ENCODE assay signal across 1 cellular context in the genomic region with DNA sequence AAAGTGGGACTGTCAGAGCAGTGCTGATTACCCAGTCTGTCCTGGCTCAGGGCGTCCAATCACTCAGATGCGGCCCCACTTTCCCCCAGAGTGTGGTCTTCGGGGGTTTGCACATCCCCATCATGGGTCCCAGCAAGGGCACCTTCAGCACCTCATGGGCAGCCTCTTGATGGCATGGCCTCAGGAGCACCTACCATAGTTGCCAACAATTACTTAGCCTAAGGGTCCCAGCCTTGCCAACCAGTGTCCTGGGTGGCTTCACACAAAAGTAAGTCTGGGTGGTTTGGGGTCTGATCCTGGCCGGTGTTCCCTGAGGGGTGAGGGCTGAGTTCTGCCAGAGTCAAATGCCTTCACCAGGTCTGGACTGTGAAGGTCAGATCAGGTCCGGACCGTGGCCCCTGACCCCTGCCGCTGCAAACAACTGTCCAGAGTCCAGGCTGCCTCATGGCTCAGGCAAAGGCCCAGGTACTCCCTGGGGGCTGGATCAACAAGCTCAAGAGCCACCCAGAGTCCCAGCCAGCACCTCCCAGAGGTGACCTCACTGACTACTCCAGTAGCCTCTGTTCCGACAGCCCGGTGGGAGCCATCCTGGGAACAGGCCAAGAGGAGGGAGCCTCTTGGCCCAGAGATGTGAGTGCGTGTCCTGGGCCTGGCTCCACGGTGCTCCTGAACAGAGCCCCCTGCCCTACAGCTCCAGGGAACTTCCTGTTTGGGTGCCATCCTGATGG.
TF ChIP-seq lines count a peak whose summit lies in the region.

No MANE protein-coding gene starts in this region.

TF ChIP-seq in HepG2, 621 proteins besides CTCF, POLR2A, EP300 and RAD21 (continued from another document and continues in another):
- no peak for TF ChIP-seq NFYC (CRISPR knock-in tag; IDR thresholded peaks at IDR 0.05)
- no peak; the same call in 1 of the 2 replicates for TF ChIP-seq TP53 (CRISPR knock-in tag; conservative IDR thresholded peaks at IDR 0.05)
- TF ChIP-seq, protein P1, sequence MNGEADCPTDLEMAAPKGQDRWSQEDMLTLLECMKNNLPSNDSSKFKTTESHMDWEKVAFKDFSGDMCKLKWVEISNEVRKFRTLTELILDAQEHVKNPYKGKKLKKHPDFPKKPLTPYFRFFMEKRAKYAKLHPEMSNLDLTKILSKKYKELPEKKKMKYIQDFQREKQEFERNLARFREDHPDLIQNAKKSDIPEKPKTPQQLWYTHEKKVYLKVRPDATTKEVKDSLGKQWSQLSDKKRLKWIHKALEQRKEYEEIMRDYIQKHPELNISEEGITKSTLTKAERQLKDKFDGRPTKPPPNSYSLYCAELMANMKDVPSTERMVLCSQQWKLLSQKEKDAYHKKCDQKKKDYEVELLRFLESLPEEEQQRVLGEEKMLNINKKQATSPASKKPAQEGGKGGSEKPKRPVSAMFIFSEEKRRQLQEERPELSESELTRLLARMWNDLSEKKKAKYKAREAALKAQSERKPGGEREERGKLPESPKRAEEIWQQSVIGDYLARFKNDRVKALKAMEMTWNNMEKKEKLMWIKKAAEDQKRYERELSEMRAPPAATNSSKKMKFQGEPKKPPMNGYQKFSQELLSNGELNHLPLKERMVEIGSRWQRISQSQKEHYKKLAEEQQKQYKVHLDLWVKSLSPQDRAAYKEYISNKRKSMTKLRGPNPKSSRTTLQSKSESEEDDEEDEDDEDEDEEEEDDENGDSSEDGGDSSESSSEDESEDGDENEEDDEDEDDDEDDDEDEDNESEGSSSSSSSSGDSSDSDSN (CRISPR knock-in tag; IDR thresholded peaks at IDR 0.05): peak; percentile 69
- TF ChIP-seq ZNF333 (CRISPR knock-in tag; IDR thresholded peaks at IDR 0.05; ENCODE audit: borderline replicate concordance): no peak
- peak; percentile 93 for TF ChIP-seq HNF4G (IDR thresholded peaks at IDR 0.05; ENCODE audit: borderline replicate concordance, low read depth, low read length)
- peak; percentile 92 for TF ChIP-seq HNF4G (CRISPR knock-in tag; IDR thresholded peaks at IDR 0.05; ENCODE audit: borderline replicate concordance, low read depth)
- no peak for TF ChIP-seq PAWR (CRISPR knock-in tag; IDR thresholded peaks at IDR 0.05; ENCODE audit: borderline replicate concordance)
- 0 out of 2 replicates have a peak, but pooled peaks have one; percentile 52 for TF ChIP-seq ZNF747 (CRISPR knock-in tag; IDR thresholded peaks at IDR 0.05; ENCODE audit: borderline replicate concordance)
- TF ChIP-seq, protein P2, sequence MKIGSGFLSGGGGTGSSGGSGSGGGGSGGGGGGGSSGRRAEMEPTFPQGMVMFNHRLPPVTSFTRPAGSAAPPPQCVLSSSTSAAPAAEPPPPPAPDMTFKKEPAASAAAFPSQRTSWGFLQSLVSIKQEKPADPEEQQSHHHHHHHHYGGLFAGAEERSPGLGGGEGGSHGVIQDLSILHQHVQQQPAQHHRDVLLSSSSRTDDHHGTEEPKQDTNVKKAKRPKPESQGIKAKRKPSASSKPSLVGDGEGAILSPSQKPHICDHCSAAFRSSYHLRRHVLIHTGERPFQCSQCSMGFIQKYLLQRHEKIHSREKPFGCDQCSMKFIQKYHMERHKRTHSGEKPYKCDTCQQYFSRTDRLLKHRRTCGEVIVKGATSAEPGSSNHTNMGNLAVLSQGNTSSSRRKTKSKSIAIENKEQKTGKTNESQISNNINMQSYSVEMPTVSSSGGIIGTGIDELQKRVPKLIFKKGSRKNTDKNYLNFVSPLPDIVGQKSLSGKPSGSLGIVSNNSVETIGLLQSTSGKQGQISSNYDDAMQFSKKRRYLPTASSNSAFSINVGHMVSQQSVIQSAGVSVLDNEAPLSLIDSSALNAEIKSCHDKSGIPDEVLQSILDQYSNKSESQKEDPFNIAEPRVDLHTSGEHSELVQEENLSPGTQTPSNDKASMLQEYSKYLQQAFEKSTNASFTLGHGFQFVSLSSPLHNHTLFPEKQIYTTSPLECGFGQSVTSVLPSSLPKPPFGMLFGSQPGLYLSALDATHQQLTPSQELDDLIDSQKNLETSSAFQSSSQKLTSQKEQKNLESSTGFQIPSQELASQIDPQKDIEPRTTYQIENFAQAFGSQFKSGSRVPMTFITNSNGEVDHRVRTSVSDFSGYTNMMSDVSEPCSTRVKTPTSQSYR (CRISPR knock-in tag; IDR thresholded peaks at IDR 0.05; ENCODE audit: borderline replicate concordance): no peak; the same call in 1 of the 2 replicates
- TF ChIP-seq TBX2 (CRISPR knock-in tag; IDR thresholded peaks at IDR 0.05; ENCODE audit: borderline replicate concordance): peak; percentile 34; the same call in 1 of the 2 replicates
- no peak for TF ChIP-seq ZNF318 (CRISPR knock-in tag; IDR thresholded peaks at IDR 0.05)
- no peak for TF ChIP-seq ZSCAN5A (CRISPR knock-in tag; IDR thresholded peaks at IDR 0.05; ENCODE audit: borderline replicate concordance)
- TF ChIP-seq, protein P3, sequence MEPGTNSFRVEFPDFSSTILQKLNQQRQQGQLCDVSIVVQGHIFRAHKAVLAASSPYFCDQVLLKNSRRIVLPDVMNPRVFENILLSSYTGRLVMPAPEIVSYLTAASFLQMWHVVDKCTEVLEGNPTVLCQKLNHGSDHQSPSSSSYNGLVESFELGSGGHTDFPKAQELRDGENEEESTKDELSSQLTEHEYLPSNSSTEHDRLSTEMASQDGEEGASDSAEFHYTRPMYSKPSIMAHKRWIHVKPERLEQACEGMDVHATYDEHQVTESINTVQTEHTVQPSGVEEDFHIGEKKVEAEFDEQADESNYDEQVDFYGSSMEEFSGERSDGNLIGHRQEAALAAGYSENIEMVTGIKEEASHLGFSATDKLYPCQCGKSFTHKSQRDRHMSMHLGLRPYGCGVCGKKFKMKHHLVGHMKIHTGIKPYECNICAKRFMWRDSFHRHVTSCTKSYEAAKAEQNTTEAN (CRISPR knock-in tag; conservative IDR thresholded peaks at IDR 0.05): no peak
- TF ChIP-seq ZNF326 (CRISPR knock-in tag; IDR thresholded peaks at IDR 0.05; ENCODE audit: borderline replicate concordance): no peak
- no peak for TF ChIP-seq ZFP36 (IDR thresholded peaks at IDR 0.05; ENCODE audit: borderline replicate concordance, low read depth, low read length, partially characterized antibody)
- no peak for TF ChIP-seq HNF1A (IDR thresholded peaks at IDR 0.05; ENCODE audit: low read depth)
- TF ChIP-seq HNF1A (CRISPR knock-in tag; IDR thresholded peaks at IDR 0.05; ENCODE audit: borderline replicate concordance): no peak
- TF ChIP-seq SNAI1 (CRISPR knock-in tag; IDR thresholded peaks at IDR 0.05; ENCODE audit: borderline replicate concordance): no peak
- TF ChIP-seq WIZ (CRISPR knock-in tag; IDR thresholded peaks at IDR 0.05): peak; percentile 83; the same call in 1 of the 2 replicates
- peak; percentile 59; the same call in 1 of the 2 replicates for TF ChIP-seq POGZ (CRISPR knock-in tag; IDR thresholded peaks at IDR 0.05)
- no peak for TF ChIP-seq MAF1 (CRISPR knock-in tag; IDR thresholded peaks at IDR 0.05; ENCODE audit: borderline replicate concordance)
- no peak for TF ChIP-seq EED (CRISPR knock-in tag; IDR thresholded peaks at IDR 0.05)
- TF ChIP-seq JUN (CRISPR knock-in tag; IDR thresholded peaks at IDR 0.05): peak; percentile 54; the same call in 1 of the 2 replicates
